Comparison of ENCODE assay signal across 20 cellular contexts in genomic region chr1:241022366-241022765, GRCh38.
DNase-seq lines count a peak whose midpoint lies in the region; ATAC-seq lines count a peak whose summit lies in the region.
"Had no signal": no experiment of that assay in that cellular context is flagged by ENCODE, and none has a peak within 500 bp of the region (broad histone marks: within the 10 kb centered on the region; RNA-seq: fewer than 3 reads in every experiment).

No MANE protein-coding gene starts in this region.

- intact Hi-C loops in Right ventricle myocardium inferior (cut with DNase I), result no loop called here

- peak; percentile 77 for DNase-seq in EL
- DNase-seq in HS-5 (ENCODE audit: low read depth), result peak; percentile 25
- peak; percentile 27 for DNase-seq in RKO (ENCODE audit: low spot score)
- peak; percentile 10 for DNase-seq in myocyte (ENCODE audit: low read depth)
- DNase-seq in Right ventricle myocardium inferior (ENCODE audit: missing footprints), result no peak
- no peak for DNase-seq in stimulated activated CD4-positive, alpha-beta T cell treated with anti-CD3 and anti-CD28 coated beads, Interleukin-12 subunit alpha, Interleukin-12 subunit beta, amount 100 ng/mL, for 4 hours
- no peak for DNase-seq in amygdala (lab: John Stamatoyannopoulos, UW)
- DNase-seq: BE2C, DMS79, GOT3, Kasumi-1, NCI-H1092 treated with DMSO at 0.1 percent for 48 hours, NCI-H1436 treated with DMSO at 0.1 percent for 48 hours, NCI-H2029, NCI-H226, NCI-H510A treated with DMSO at 0.1 percent for 48 hours, NCI-H748 treated with DMSO at 0.1 percent for 48 hours had no signal

- ATAC-seq in Right ventricle myocardium inferior (no peak), HG02678 (IDR thresholded peaks at IDR 0.05; ENCODE audit: unreplicated experiment) (no peak)
- ATAC-seq: HCT116, Panc1 had no signal

Comparison
In these comparisons a context has a peak if more than half of its experiments do, and no peak if none do; other contexts are left out.
1. DNase-seq: peak in EL (single experiment), HS-5 (single experiment), RKO (single experiment) and myocyte (single experiment); none in Right ventricle myocardium inferior (single experiment), stimulated activated CD4-positive, alpha-beta T cell treated with anti-CD3 and anti-CD28 coated beads, Interleukin-12 subunit alpha, Interleukin-12 subunit beta, amount 100 ng/mL, for 4 hours (single experiment) and amygdala (0 of 56).